Comparison of ENCODE assay signal across 1 cellular context in the genomic region with DNA sequence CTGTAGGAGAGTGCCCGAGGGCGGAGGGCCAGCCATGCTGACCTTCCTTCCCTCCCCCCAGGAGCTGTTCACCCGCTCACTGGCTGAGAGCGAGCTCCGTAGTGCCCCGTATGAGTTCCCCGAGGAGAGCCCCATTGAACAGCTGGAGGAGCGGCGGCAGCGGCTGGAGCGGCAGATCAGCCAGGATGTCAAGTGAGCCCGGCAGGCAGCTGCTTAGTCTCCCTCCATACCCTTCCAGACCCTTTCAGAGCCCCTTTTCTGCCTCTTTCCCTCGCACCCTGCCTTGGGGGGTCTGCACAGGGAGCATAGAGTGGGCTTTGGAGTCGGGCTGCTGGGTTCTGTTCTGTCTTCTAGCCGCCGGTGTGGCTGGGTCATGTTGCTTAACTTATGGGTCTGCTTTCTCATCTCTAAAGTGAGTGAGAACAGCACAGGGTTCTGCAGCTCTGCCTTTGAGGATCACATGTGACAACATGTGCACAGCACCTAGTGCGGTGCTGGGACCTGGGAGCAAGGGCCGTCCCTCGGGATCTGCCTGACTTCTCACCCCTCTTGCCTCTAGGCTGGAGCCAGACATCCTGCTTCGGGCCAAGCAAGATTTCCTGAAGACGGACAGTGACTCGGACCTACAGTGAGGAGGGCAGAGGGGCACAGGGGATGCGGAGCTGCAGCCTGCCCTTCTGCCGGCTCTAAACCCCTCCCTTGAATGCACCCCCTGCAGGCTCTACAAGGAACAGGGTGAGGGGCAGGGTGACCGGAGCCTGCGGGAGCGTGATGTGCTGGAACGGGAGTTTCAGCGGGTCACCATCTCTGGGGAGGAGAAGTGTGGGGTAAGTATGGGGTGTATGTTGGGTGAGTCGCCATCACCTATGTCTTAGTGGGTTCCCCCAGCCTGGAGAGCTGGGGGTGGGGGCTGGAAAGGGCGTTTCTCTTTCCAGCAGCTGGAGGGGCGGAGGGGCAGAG.
TF ChIP-seq lines count a peak whose summit lies in the region.

No MANE protein-coding gene starts in this region.

TF ChIP-seq in WTC11, 78 proteins besides CTCF, POLR2A, EP300 and RAD21 (continued from another document):
- TF ChIP-seq, protein P1, sequence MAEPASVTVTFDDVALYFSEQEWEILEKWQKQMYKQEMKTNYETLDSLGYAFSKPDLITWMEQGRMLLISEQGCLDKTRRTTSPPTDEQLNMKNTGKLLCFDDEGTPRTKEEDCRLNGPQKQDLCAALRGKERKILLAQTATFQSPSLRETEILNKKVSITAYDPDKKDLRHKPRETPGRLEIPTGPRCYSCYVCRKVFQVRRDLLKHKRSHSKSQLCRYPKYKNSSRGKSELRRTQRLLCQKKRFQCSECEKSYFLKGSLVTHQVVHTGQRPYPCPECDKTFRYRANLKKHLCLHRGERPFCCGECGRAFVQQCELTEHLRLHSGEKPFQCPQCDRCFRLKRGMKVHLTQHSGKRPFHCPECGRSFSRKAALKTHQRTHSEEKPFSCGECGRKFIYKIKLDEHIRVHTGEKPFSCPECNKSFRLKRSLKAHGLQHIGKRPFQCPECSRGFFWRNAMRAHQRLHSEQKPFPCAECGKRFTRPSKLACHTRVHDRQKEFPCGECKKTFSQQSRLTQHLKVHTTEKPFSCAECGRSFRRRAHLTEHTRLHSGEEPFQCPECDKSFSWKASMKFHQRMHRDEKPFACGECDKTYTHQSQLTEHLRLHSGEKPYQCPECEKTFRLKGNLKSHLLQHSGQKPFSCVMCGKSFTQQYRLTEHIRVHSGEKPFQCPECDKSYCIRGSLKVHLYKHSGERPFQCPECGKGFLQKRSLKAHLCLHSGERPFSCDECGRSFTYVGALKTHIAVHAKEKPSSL (CRISPR knock-in tag; conservative IDR thresholded peaks at IDR 0.05) = no peak
